In genomic region chr3:148459931-148460513, GRCh38 we compare ENCODE assay signal across 11 cellular contexts.
DNase-seq lines count a peak whose midpoint lies in the region; ATAC-seq, FAIRE-seq and TF ChIP-seq lines count a peak whose summit lies in the region.
"Had no signal": no experiment of that assay in that cellular context is flagged by ENCODE, and none has a peak within 500 bp of the region (broad histone marks: within the 10 kb centered on the region; RNA-seq: fewer than 3 reads in every experiment).

No MANE protein-coding gene starts in this region.

- H3K4me1 ChIP-seq in osteoblast (ENCODE audit: insufficient read depth, low read length), result peaks cover 1% of the 10 kb centered on the region

- H3K4me3 ChIP-seq in osteoblast (ENCODE audit: insufficient read depth, low read length), result no peak overlapping the region

- H3K27me3 Mint-ChIP-seq in activated CD8-positive, alpha-beta memory T cell treated with anti-CD3 and anti-CD28 coated beads, Interleukin-2, amount 10 ng/mL, durations not matched to agents 7 days and 5 days, result no peaks in the 10 kb centered on the region
- H3K27me3 Mint-ChIP-seq in immature natural killer cell (ENCODE audit: low read depth in 3 of 3), result no peaks in the 10 kb centered on the region

- peak; percentile 65 for TF ChIP-seq RAD21 in Ishikawa (IDR thresholded peaks at IDR 0.05; ENCODE audit: low read depth)

- no peak overlapping the region for H3K27ac ChIP-seq in osteoblast (ENCODE audit: low read depth, low read length)

- no peak overlapping the region for H3K4me3 Mint-ChIP-seq in activated CD8-positive, alpha-beta memory T cell treated with anti-CD3 and anti-CD28 coated beads, Interleukin-2, amount 10 ng/mL, durations not matched to agents 7 days and 5 days
- no peak overlapping the region for H3K4me3 Mint-ChIP-seq in immature natural killer cell

- CTCF ChIA-PET in activated CD8-positive, alpha-beta memory T cell treated with anti-CD3 and anti-CD28 coated beads, Interleukin-2, amount 10 ng/mL, durations not matched to agents 7 days and 5 days (lab: Charles Lee), result no interaction called here

- FAIRE-seq in urothelium cell line (lab: Jason Lieb, UNC), result no peak
- FAIRE-seq: GM18507 had no signal

- no peak for ATAC-seq in activated CD8-positive, alpha-beta memory T cell treated with anti-CD3 and anti-CD28 coated beads, Interleukin-2, amount 10 ng/mL, durations not matched to agents 7 days and 5 days

- peak; percentile 37 for TF ChIP-seq CTCF in osteoblast (IDR thresholded peaks at IDR 0.05; ENCODE audit: extremely low read depth, low read depth, low read length)

- no peak overlapping the region for H3K27ac Mint-ChIP-seq in activated CD8-positive, alpha-beta memory T cell treated with anti-CD3 and anti-CD28 coated beads, Interleukin-2, amount 10 ng/mL, durations not matched to agents 7 days and 5 days
- H3K27ac Mint-ChIP-seq in immature natural killer cell, result no peak overlapping the region

- no peak overlapping the region for H2AFZ ChIP-seq in osteoblast (ENCODE audit: low read length)

- no peaks in the 10 kb centered on the region for H3K36me3 ChIP-seq in osteoblast (ENCODE audit: insufficient read depth, low read length)

- no peaks in the 10 kb centered on the region for H3K9me3 ChIP-seq in osteoblast (ENCODE audit: low read depth, low read length)

- no peaks in the 10 kb centered on the region for H3K27me3 ChIP-seq in osteoblast (ENCODE audit: insufficient read depth, low read length)

- H3K9me3 Mint-ChIP-seq in activated CD8-positive, alpha-beta memory T cell treated with anti-CD3 and anti-CD28 coated beads, Interleukin-2, amount 10 ng/mL, durations not matched to agents 7 days and 5 days (ENCODE audit: low read depth), result no peaks in the 10 kb centered on the region
- H3K9me3 Mint-ChIP-seq in immature natural killer cell, result peaks cover 0 to 14% (median 7%) of the 10 kb centered on the region in 6 donors

- no peak for TF ChIP-seq EP300 in Ishikawa (IDR thresholded peaks at IDR 0.05; ENCODE audit: borderline replicate concordance)

- in situ Hi-C loops in T47D (cut with HindIII; ENCODE audit: low pct_unique_long_range_greater_than_20kb, low sequenced_read_pairs), result no loop called here

- H3K36me3 Mint-ChIP-seq in activated CD8-positive, alpha-beta memory T cell treated with anti-CD3 and anti-CD28 coated beads, Interleukin-2, amount 10 ng/mL, durations not matched to agents 7 days and 5 days, result no peaks in the 10 kb centered on the region
- H3K36me3 Mint-ChIP-seq in immature natural killer cell, result no peaks in the 10 kb centered on the region

- no peaks in the 10 kb centered on the region for H3K79me2 ChIP-seq in osteoblast (ENCODE audit: insufficient read depth, low read length)

- H3K4me1 Mint-ChIP-seq in activated CD8-positive, alpha-beta memory T cell treated with anti-CD3 and anti-CD28 coated beads, Interleukin-2, amount 10 ng/mL, durations not matched to agents 7 days and 5 days, result no peaks in the 10 kb centered on the region
- no peaks in the 10 kb centered on the region for H3K4me1 Mint-ChIP-seq in immature natural killer cell

- no peaks in the 10 kb centered on the region for H4K20me1 ChIP-seq in osteoblast (ENCODE audit: insufficient read depth, low read length)

- peak; percentile 63 for DNase-seq in ELR (ENCODE audit: low read depth)
- peak; percentile 9 to 45 for DNase-seq in T47D (ENCODE audit: low read depth in 1 of 2, low spot score in 1 of 2)
- DNase-seq in osteoblast (ENCODE audit: insufficient read length, low spot score, missing footprints), result no peak
- DNase-seq in activated CD8-positive, alpha-beta memory T cell treated with anti-CD3 and anti-CD28 coated beads, Interleukin-2, amount 10 ng/mL, durations not matched to agents 7 days and 5 days, result no peak
- no peak for DNase-seq in immature natural killer cell
- no peak for DNase-seq in glomerular visceral epithelial cell (ENCODE audit: extremely low spot score)
- DNase-seq in urothelium cell line (ENCODE audit: low spot score), result no peak
- DNase-seq: activated naive CD4-positive, alpha-beta T cell treated with anti-CD3 and anti-CD28 coated beads, Interleukin-2, amount 50 U/mL, for 16 hours; NCI-H1092 had no signal

- H3K4me2 ChIP-seq in osteoblast (ENCODE audit: insufficient read depth, low read length), result no peak overlapping the region

TF ChIP-seq in Ishikawa, 13 proteins besides CTCF, POLR2A, EP300 and RAD21:
- no peak for TF ChIP-seq TCF12 (IDR thresholded peaks at IDR 0.05; ENCODE audit: low read depth)
- TF ChIP-seq FOXM1 (IDR thresholded peaks at IDR 0.05; ENCODE audit: borderline replicate concordance, low read depth), result no peak
- TF ChIP-seq, protein P1, sequence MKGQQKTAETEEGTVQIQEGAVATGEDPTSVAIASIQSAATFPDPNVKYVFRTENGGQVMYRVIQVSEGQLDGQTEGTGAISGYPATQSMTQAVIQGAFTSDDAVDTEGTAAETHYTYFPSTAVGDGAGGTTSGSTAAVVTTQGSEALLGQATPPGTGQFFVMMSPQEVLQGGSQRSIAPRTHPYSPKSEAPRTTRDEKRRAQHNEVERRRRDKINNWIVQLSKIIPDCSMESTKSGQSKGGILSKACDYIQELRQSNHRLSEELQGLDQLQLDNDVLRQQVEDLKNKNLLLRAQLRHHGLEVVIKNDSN (IDR thresholded peaks at IDR 0.05), result no peak
- TF ChIP-seq, protein P2, sequence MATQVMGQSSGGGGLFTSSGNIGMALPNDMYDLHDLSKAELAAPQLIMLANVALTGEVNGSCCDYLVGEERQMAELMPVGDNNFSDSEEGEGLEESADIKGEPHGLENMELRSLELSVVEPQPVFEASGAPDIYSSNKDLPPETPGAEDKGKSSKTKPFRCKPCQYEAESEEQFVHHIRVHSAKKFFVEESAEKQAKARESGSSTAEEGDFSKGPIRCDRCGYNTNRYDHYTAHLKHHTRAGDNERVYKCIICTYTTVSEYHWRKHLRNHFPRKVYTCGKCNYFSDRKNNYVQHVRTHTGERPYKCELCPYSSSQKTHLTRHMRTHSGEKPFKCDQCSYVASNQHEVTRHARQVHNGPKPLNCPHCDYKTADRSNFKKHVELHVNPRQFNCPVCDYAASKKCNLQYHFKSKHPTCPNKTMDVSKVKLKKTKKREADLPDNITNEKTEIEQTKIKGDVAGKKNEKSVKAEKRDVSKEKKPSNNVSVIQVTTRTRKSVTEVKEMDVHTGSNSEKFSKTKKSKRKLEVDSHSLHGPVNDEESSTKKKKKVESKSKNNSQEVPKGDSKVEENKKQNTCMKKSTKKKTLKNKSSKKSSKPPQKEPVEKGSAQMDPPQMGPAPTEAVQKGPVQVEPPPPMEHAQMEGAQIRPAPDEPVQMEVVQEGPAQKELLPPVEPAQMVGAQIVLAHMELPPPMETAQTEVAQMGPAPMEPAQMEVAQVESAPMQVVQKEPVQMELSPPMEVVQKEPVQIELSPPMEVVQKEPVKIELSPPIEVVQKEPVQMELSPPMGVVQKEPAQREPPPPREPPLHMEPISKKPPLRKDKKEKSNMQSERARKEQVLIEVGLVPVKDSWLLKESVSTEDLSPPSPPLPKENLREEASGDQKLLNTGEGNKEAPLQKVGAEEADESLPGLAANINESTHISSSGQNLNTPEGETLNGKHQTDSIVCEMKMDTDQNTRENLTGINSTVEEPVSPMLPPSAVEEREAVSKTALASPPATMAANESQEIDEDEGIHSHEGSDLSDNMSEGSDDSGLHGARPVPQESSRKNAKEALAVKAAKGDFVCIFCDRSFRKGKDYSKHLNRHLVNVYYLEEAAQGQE (IDR thresholded peaks at IDR 0.05; ENCODE audit: low read depth), result no peak
- TF ChIP-seq EGR1 (IDR thresholded peaks at IDR 0.05), result no peak
- TF ChIP-seq CEBPB (IDR thresholded peaks at IDR 0.05), result no peak
- TF ChIP-seq MAX (IDR thresholded peaks at IDR 0.05), result no peak
- no peak for TF ChIP-seq CREB1 (IDR thresholded peaks at IDR 0.05; ENCODE audit: low read depth)
- TF ChIP-seq TEAD4 (IDR thresholded peaks at IDR 0.05), result no peak
- no peak for TF ChIP-seq YY1 (IDR thresholded peaks at IDR 0.05; ENCODE audit: low read depth)
- TF ChIP-seq ZBTB7A (IDR thresholded peaks at IDR 0.05; ENCODE audit: low read depth), result no peak
- no peak for TF ChIP-seq TAF1 (IDR thresholded peaks at IDR 0.05; ENCODE audit: low read depth)
- no peak for TF ChIP-seq NFIC (IDR thresholded peaks at IDR 0.05)

Comparison
In these comparisons a context has a peak if more than half of its experiments do, and no peak if none do; other contexts are left out.
1. DNase-seq: peak in ELR (single experiment) and T47D (2 of 2); none in osteoblast (single experiment), activated CD8-positive, alpha-beta memory T cell treated with anti-CD3 and anti-CD28 coated beads, Interleukin-2, amount 10 ng/mL, durations not matched to agents 7 days and 5 days (single experiment), immature natural killer cell (0 of 3), glomerular visceral epithelial cell (single experiment) and urothelium cell line (single experiment).